In genomic region chr7:101985646-101986199, GRCh38 we compare ENCODE assay signal across 1 cellular context.
TF ChIP-seq lines count a peak whose summit lies in the region.

No MANE protein-coding gene starts in this region.

TF ChIP-seq in H1, 55 proteins besides CTCF, POLR2A, EP300 and RAD21:
- TF ChIP-seq RXRA (IDR thresholded peaks at IDR 0.05; ENCODE audit: insufficient read depth, low read depth, low read length) (no peak), GABPA (IDR thresholded peaks at IDR 0.05; ENCODE audit: borderline replicate concordance, insufficient read depth, low read length) (no peak), SRF (IDR thresholded peaks at IDR 0.05; ENCODE audit: low read depth, low read length) (no peak), ZNF274 (IDR thresholded peaks at IDR 0.05; ENCODE audit: borderline replicate concordance, extremely low read depth, low read length) (no peak), SIRT6 (IDR thresholded peaks at IDR 0.05; ENCODE audit: low read length) (no peak), MAX (IDR thresholded peaks at IDR 0.05) (no peak), JUND (IDR thresholded peaks at IDR 0.05; ENCODE audit: low read length) (no peak), HDAC6 (IDR thresholded peaks at IDR 0.05; ENCODE audit: low read depth, low read length) (no peak), GTF2F1 (IDR thresholded peaks at IDR 0.05; ENCODE audit: borderline replicate concordance, low read depth, low read length) (no peak), CHD2 (IDR thresholded peaks at IDR 0.05; ENCODE audit: low read length) (no peak), RNF2 (IDR thresholded peaks at IDR 0.05; ENCODE audit: borderline replicate concordance, low read depth, low read length, missing control alignments, poor library complexity, severe bottlenecking) (no peak), SP1 (IDR thresholded peaks at IDR 0.05; ENCODE audit: low read depth, low read length) (0 out of 2 replicates have a peak, but pooled peaks have one; percentile 1), KDM1A (IDR thresholded peaks at IDR 0.05; ENCODE audit: borderline replicate concordance, low read length) (0 out of 2 replicates have a peak, but pooled peaks have one; percentile 40)
